Comparison of ENCODE assay signal across 10 cellular contexts in genomic region chr9:96022445-96023031, GRCh38.
DNase-seq lines count a peak whose midpoint lies in the region; ATAC-seq and TF ChIP-seq lines count a peak whose summit lies in the region.
"Had no signal": no experiment of that assay in that cellular context is flagged by ENCODE, and none has a peak within 500 bp of the region (broad histone marks: within the 10 kb centered on the region; RNA-seq: fewer than 3 reads in every experiment).

No MANE protein-coding gene starts in this region.

- peak overlapping the region; percentile 68 for H3K4me3 Mint-ChIP-seq in activated CD4-positive, alpha-beta T cell treated with anti-CD3 and anti-CD28 coated beads, Interleukin-2, amount 10 ng/mL, durations not matched to agents 7 days and 5 days
- H3K4me3 Mint-ChIP-seq in activated naive CD4-positive, alpha-beta T cell treated with anti-CD3 and anti-CD28 coated beads, Interleukin-2, amount 50 U/mL, for 24 hours = peak overlapping the region; percentile 87

- POLR2A ChIA-PET in activated CD4-positive, alpha-beta T cell treated with anti-CD3 and anti-CD28 coated beads, Interleukin-2, amount 10 ng/mL, durations not matched to agents 7 days and 5 days (lab: Charles Lee) = no interaction called here

- peaks cover 0 to 33% (median 31%) of the 10 kb centered on the region in 4 donors for H3K4me1 ChIP-seq in tibial artery
- no peaks in the 10 kb centered on the region for H3K4me1 ChIP-seq in aorta (ENCODE audit: control insufficient read depth in 1 of 2, insufficient read depth in 2 of 2, low read length in 2 of 2)

- no peaks in the 10 kb centered on the region for H3K9me3 Mint-ChIP-seq in activated CD4-positive, alpha-beta T cell treated with anti-CD3 and anti-CD28 coated beads, Interleukin-2, amount 10 ng/mL, durations not matched to agents 7 days and 5 days
- H3K9me3 Mint-ChIP-seq in activated naive CD4-positive, alpha-beta T cell treated with anti-CD3 and anti-CD28 coated beads, Interleukin-2, amount 50 U/mL, for 24 hours = no peaks in the 10 kb centered on the region

- H3K9me3 ChIP-seq in tibial artery (no peaks in the 10 kb centered on the region), aorta (ENCODE audit: control insufficient read depth, low read length) (no peaks in the 10 kb centered on the region)
- H3K9me3 ChIP-seq: neutrophil had no signal

- intact Hi-C loops in tibial artery (cut with DNase I; ENCODE audit: low total_unique reads) (loop anchor here (10.0 kb wide), 1 partner anchor 298 kb away; no protein-coding TSS in a partner anchor), aorta (cut with DNase I) (no loop called here)

- H3K27ac Mint-ChIP-seq in activated CD4-positive, alpha-beta T cell treated with anti-CD3 and anti-CD28 coated beads, Interleukin-2, amount 10 ng/mL, durations not matched to agents 7 days and 5 days = peak overlapping the region; percentile 20
- H3K27ac Mint-ChIP-seq in activated naive CD4-positive, alpha-beta T cell treated with anti-CD3 and anti-CD28 coated beads, Interleukin-2, amount 50 U/mL, for 24 hours = peak overlapping the region; percentile 41

- CTCF ChIA-PET in activated CD4-positive, alpha-beta T cell treated with anti-CD3 and anti-CD28 coated beads, Interleukin-2, amount 10 ng/mL, durations not matched to agents 7 days and 5 days (lab: Charles Lee) = no interaction called here

- 61 to 64% methylated on average over 23 to 25 of the region's 25 CpGs for WGBS in aorta, 2 donors

- H3K36me3 ChIP-seq in tibial artery (no peaks in the 10 kb centered on the region), aorta (ENCODE audit: control insufficient read depth in 1 of 2, insufficient read depth in 2 of 2, low read length in 1 of 2) (no peaks in the 10 kb centered on the region)
- H3K36me3 ChIP-seq: neutrophil had no signal

- no peak for DNase-seq in activated CD4-positive, alpha-beta T cell treated with anti-CD3 and anti-CD28 coated beads, Interleukin-2, amount 10 ng/mL, durations not matched to agents 7 days and 5 days
- DNase-seq in activated CD4-positive, alpha-beta T cell treated with anti-CD3 and anti-CD28 coated beads for 1 hour = no peak
- DNase-seq in left lobe of liver (ENCODE audit: low spot score) (no peak), tibial artery (no peak), HuH-7 (ENCODE audit: low spot score) (no peak), aorta (no peak)
- DNase-seq: AML-193 had no signal

- peak overlapping the region; percentile 6 to 76 for H3K4me3 ChIP-seq in tibial artery
- no peak overlapping the region for H3K4me3 ChIP-seq in aorta (ENCODE audit: low read length in 2 of 2)

- H3K27ac ChIP-seq in tibial artery = peak overlapping the region in 1 of 2 donors; percentile 70
- no peak overlapping the region for H3K27ac ChIP-seq in aorta (ENCODE audit: low read depth in 1 of 2, low read length in 2 of 2)
- H3K27ac ChIP-seq: neutrophil had no signal

- H3K27me3 Mint-ChIP-seq in activated CD4-positive, alpha-beta T cell treated with anti-CD3 and anti-CD28 coated beads, Interleukin-2, amount 10 ng/mL, durations not matched to agents 7 days and 5 days = peaks cover 54% of the 10 kb centered on the region
- H3K27me3 Mint-ChIP-seq in activated naive CD4-positive, alpha-beta T cell treated with anti-CD3 and anti-CD28 coated beads, Interleukin-2, amount 50 U/mL, for 24 hours = peaks cover 3% of the 10 kb centered on the region

- H3K36me3 Mint-ChIP-seq in activated CD4-positive, alpha-beta T cell treated with anti-CD3 and anti-CD28 coated beads, Interleukin-2, amount 10 ng/mL, durations not matched to agents 7 days and 5 days (ENCODE audit: low read depth) = peaks cover 12% of the 10 kb centered on the region
- no peaks in the 10 kb centered on the region for H3K36me3 Mint-ChIP-seq in activated naive CD4-positive, alpha-beta T cell treated with anti-CD3 and anti-CD28 coated beads, Interleukin-2, amount 50 U/mL, for 24 hours

- no peak for TF ChIP-seq CTCF in tibial artery (IDR thresholded peaks at IDR 0.05)

- H3K27me3 ChIP-seq in tibial artery = peaks cover 0 to 10% of the 10 kb centered on the region in 2 donors
- H3K27me3 ChIP-seq in aorta (ENCODE audit: control insufficient read depth in 1 of 2, insufficient read depth in 2 of 2, low read length in 1 of 2) = peaks cover 0 to 3% of the 10 kb centered on the region in 2 donors

- peaks cover 49% of the 10 kb centered on the region for H3K4me1 Mint-ChIP-seq in activated CD4-positive, alpha-beta T cell treated with anti-CD3 and anti-CD28 coated beads, Interleukin-2, amount 10 ng/mL, durations not matched to agents 7 days and 5 days
- peaks cover 56% of the 10 kb centered on the region for H3K4me1 Mint-ChIP-seq in activated naive CD4-positive, alpha-beta T cell treated with anti-CD3 and anti-CD28 coated beads, Interleukin-2, amount 50 U/mL, for 24 hours

- ATAC-seq in left lobe of liver = peak; percentile 14
- ATAC-seq in HG03139 (IDR thresholded peaks at IDR 0.05; ENCODE audit: unreplicated experiment) = no peak
- ATAC-seq in aorta (ENCODE audit: low FRiP score) = no peak

Comparison
In these comparisons a context has a peak if more than half of its experiments do, and no peak if none do; other contexts are left out.
1. H3K4me3 ChIP-seq: peak in tibial artery (2 of 2); none in aorta (0 of 2).